In the genomic region with DNA sequence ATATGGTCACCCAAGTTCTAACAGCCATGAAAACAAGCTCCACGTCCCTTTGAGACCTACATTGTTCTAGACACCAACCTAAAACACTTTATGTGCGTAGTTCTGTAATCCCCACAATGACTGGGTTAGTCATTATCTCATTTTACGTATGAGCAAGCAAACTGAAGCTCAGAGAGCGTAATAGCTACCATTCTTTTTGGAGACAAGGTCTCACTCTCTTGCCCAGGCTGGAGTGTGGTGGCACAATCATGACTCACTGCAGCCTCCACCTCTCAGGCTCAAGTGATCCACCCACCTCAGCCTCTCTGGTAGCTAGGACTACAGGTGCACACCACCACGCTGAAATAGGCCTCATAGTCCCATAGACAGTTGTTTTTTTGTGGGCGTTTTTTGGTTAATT, we compare ENCODE assay signal across 14 cellular contexts. TPM values are rescaled to one million over a fixed set of nuclear protein-coding genes. Genes with fewer than 3 reads are reported as not detected.
DNase-seq lines count a peak whose midpoint lies in the region; ATAC-seq lines count a peak whose summit lies in the region.
"Had no signal": no experiment of that assay in that cellular context is flagged by ENCODE, and none has a peak within 500 bp of the region (broad histone marks: within the 10 kb centered on the region; RNA-seq: fewer than 3 reads in every experiment).

No MANE protein-coding gene starts in this region.

- H3K4me1 Mint-ChIP-seq in activated CD4-positive, alpha-beta T cell treated with anti-CD3 and anti-CD28 coated beads for 36 hours = peaks cover 47% of the 10 kb centered on the region
- peaks cover 38% of the 10 kb centered on the region for H3K4me1 Mint-ChIP-seq in T-helper 2 cell treated with Interferon-gamma antibody and Interleukin-4, amounts not matched to agents 5 μg/mL and 100 μg/mL, for 36 hours (ENCODE audit: low read depth)
- peaks cover 76% of the 10 kb centered on the region for H3K4me1 Mint-ChIP-seq in dendritic cell treated with granulocyte-macrophage colony-stimulating factor and Interleukin-4, amounts not matched to agents 40 ng/mL and 50 ng/mL, for 4 days (ENCODE audit: low read depth)

- POLR2A ChIA-PET in activated CD4-positive, alpha-beta T cell treated with anti-CD3 and anti-CD28 coated beads for 36 hours (lab: Charles Lee) = interaction anchor here (1.1 kb wide), 1 partner anchor 11 kb away, joined by 5 read pairs; a partner anchor contains a TSS

- H3K4me3 Mint-ChIP-seq in activated CD4-positive, alpha-beta T cell treated with anti-CD3 and anti-CD28 coated beads for 36 hours = no peak overlapping the region
- no peak overlapping the region for H3K4me3 Mint-ChIP-seq in T-helper 2 cell treated with Interferon-gamma antibody and Interleukin-4, amounts not matched to agents 5 μg/mL and 100 μg/mL, for 36 hours
- H3K4me3 Mint-ChIP-seq in dendritic cell treated with granulocyte-macrophage colony-stimulating factor and Interleukin-4, amounts not matched to agents 40 ng/mL and 50 ng/mL, for 4 days = no peak overlapping the region

- DNase-seq in activated CD4-positive, alpha-beta T cell treated with anti-CD3 and anti-CD28 coated beads for 36 hours = peak; percentile 67
- DNase-seq in activated CD4-positive, alpha-beta T cell treated with anti-CD3 and anti-CD28 coated beads, Interleukin-2, amount 50 U/mL, for 4 hours = no peak
- peak; percentile 34 for DNase-seq in T-helper 2 cell treated with Interferon-gamma antibody and Interleukin-4, amounts not matched to agents 5 μg/mL and 100 μg/mL, for 36 hours (ENCODE audit: low spot score)
- peak; percentile 27 to 33 for DNase-seq in stimulated activated CD4-positive, alpha-beta T cell treated with anti-CD3 and anti-CD28 coated beads, Interleukin-4, amount 100 ng/mL, for 48 hours (ENCODE audit: low read depth in 2 of 2)
- DNase-seq in SHP77 treated with DMSO at 0.1 percent for 48 hours (lab: John Stamatoyannopoulos, UW) (no peak), Right ventricle myocardium superior (no peak)
- DNase-seq: cortex of kidney; KG1; kidney glomerular epithelial cell; NCI-H2029; NK-92 treated with Interleukin-12 subunit alpha and Interleukin-12 subunit beta, amount 100 ng/mL, for 24 hours; tibial artery had no signal

- no peaks in the 10 kb centered on the region for H3K9me3 Mint-ChIP-seq in activated CD4-positive, alpha-beta T cell treated with anti-CD3 and anti-CD28 coated beads for 36 hours (ENCODE audit: low read depth)
- no peaks in the 10 kb centered on the region for H3K9me3 Mint-ChIP-seq in T-helper 2 cell treated with Interferon-gamma antibody and Interleukin-4, amounts not matched to agents 5 μg/mL and 100 μg/mL, for 36 hours
- H3K9me3 Mint-ChIP-seq in dendritic cell treated with granulocyte-macrophage colony-stimulating factor and Interleukin-4, amounts not matched to agents 40 ng/mL and 50 ng/mL, for 4 days = no peaks in the 10 kb centered on the region

- H3K36me3 Mint-ChIP-seq in activated CD4-positive, alpha-beta T cell treated with anti-CD3 and anti-CD28 coated beads for 36 hours (ENCODE audit: low read depth) = peaks cover 23% of the 10 kb centered on the region
- peaks cover 35% of the 10 kb centered on the region for H3K36me3 Mint-ChIP-seq in T-helper 2 cell treated with Interferon-gamma antibody and Interleukin-4, amounts not matched to agents 5 μg/mL and 100 μg/mL, for 36 hours (ENCODE audit: low read depth)
- H3K36me3 Mint-ChIP-seq in dendritic cell treated with granulocyte-macrophage colony-stimulating factor and Interleukin-4, amounts not matched to agents 40 ng/mL and 50 ng/mL, for 4 days (ENCODE audit: low read depth) = peaks cover 72% of the 10 kb centered on the region

- CTCF ChIA-PET in activated CD4-positive, alpha-beta T cell treated with anti-CD3 and anti-CD28 coated beads for 36 hours (lab: Charles Lee) = interaction anchor here (0.6 to 3.0 kb wide), 10 partner anchors 8 to 412 kb away, joined by 3 to 12 read pairs (median 4); a partner anchor contains a TSS

- H3K27me3 Mint-ChIP-seq in activated CD4-positive, alpha-beta T cell treated with anti-CD3 and anti-CD28 coated beads for 36 hours = no peaks in the 10 kb centered on the region
- H3K27me3 Mint-ChIP-seq in T-helper 2 cell treated with Interferon-gamma antibody and Interleukin-4, amounts not matched to agents 5 μg/mL and 100 μg/mL, for 36 hours (ENCODE audit: low read depth) = no peaks in the 10 kb centered on the region
- H3K27me3 Mint-ChIP-seq in dendritic cell treated with granulocyte-macrophage colony-stimulating factor and Interleukin-4, amounts not matched to agents 40 ng/mL and 50 ng/mL, for 4 days = no peaks in the 10 kb centered on the region

- ATAC-seq in activated CD4-positive, alpha-beta T cell treated with anti-CD3 and anti-CD28 coated beads for 36 hours = peak; percentile 71
- ATAC-seq in GM19452 (IDR thresholded peaks at IDR 0.05; ENCODE audit: unreplicated experiment) (no peak), Right ventricle myocardium superior (ENCODE audit: poor library complexity) (no peak)

- intact Hi-C loops in activated CD4-positive, alpha-beta T cell treated with anti-CD3 and anti-CD28 coated beads for 36 hours (cut with DNase I, micrococcal nuclease) = loop anchor here in 1 of 2 experiments (5.0 kb wide), 1 partner anchor 165 kb away; a partner anchor contains a TSS
- intact Hi-C loops in dendritic cell treated with granulocyte-macrophage colony-stimulating factor and Interleukin-4, amounts not matched to agents 40 ng/mL and 50 ng/mL, for 4 days (cut with micrococcal nuclease) = loop anchor here (5.0 kb wide), 1 partner anchor 45 kb away; no protein-coding TSS in a partner anchor
- intact Hi-C loops in Right ventricle myocardium superior (cut with DNase I) = loop anchor here (10.0 kb wide), 2 partner anchors 52 to 442 kb away; no protein-coding TSS in a partner anchor

- H3K27ac Mint-ChIP-seq in activated CD4-positive, alpha-beta T cell treated with anti-CD3 and anti-CD28 coated beads for 36 hours = no peak overlapping the region
- H3K27ac Mint-ChIP-seq in T-helper 2 cell treated with Interferon-gamma antibody and Interleukin-4, amounts not matched to agents 5 μg/mL and 100 μg/mL, for 36 hours = no peak overlapping the region
- H3K27ac Mint-ChIP-seq in dendritic cell treated with granulocyte-macrophage colony-stimulating factor and Interleukin-4, amounts not matched to agents 40 ng/mL and 50 ng/mL, for 4 days = peak overlapping the region; percentile 95

RNA-seq across cellular contexts. Expression of a gene that starts 10.5 kb away (rescaled TPM):
- 10 to 100 TPM in 1 of 2 experiments, 1 to 10 TPM in 1; 9.8 to 15.2 TPM for total RNA-seq in activated CD4-positive, alpha-beta T cell treated with anti-CD3 and anti-CD28 coated beads for 36 hours
- 8.1 TPM for total RNA-seq in Right ventricle myocardium superior

RNA-seq across cellular contexts. Expression of a gene that starts 46.7 kb away (rescaled TPM):
- 10 to 100 TPM; 67.2 to 78.7 TPM for total RNA-seq in activated CD4-positive, alpha-beta T cell treated with anti-CD3 and anti-CD28 coated beads for 36 hours
- 41.3 TPM for total RNA-seq in Right ventricle myocardium superior

Comparison
In these comparisons a context has a peak if more than half of its experiments do, and no peak if none do; other contexts are left out.
1. DNase-seq: peak in activated CD4-positive, alpha-beta T cell treated with anti-CD3 and anti-CD28 coated beads for 36 hours (single experiment), T-helper 2 cell treated with Interferon-gamma antibody and Interleukin-4, amounts not matched to agents 5 μg/mL and 100 μg/mL, for 36 hours (single experiment) and stimulated activated CD4-positive, alpha-beta T cell treated with anti-CD3 and anti-CD28 coated beads, Interleukin-4, amount 100 ng/mL, for 48 hours (2 of 2); none in activated CD4-positive, alpha-beta T cell treated with anti-CD3 and anti-CD28 coated beads, Interleukin-2, amount 50 U/mL, for 4 hours (0 of 2), SHP77 treated with DMSO at 0.1 percent for 48 hours (single experiment) and Right ventricle myocardium superior (single experiment).